8 cellular contexts compared by ENCODE assay signal in genomic region chr9:5886114-5886939, GRCh38. TPM values are rescaled to one million over a fixed set of nuclear protein-coding genes. Genes with fewer than 3 reads are reported as not detected.
A peak's percentile ranks its signal among the peaks of the same experiment; 100 is the strongest.
DNase-seq lines count a peak whose midpoint lies in the region; ATAC-seq and TF ChIP-seq lines count a peak whose summit lies in the region.

No MANE protein-coding gene starts in this region.

- peak; percentile 23 for DNase-seq in AG04450 (ENCODE audit: low read depth, low spot score)
- peak; percentile 37 for DNase-seq in NCI-H2081 treated with DMSO at 0.1 percent for 48 hours (lab: John Stamatoyannopoulos, UW)
- DNase-seq in T47D (ENCODE audit: low read depth in 1 of 2, low spot score in 1 of 2), result peak; percentile 40 to 79
- peak; percentile 66 for DNase-seq in kidney glomerular epithelial cell (lab: John Stamatoyannopoulos, UW)
- peak; percentile 85 to 89 for DNase-seq in stimulated activated CD4-positive, alpha-beta T cell treated with anti-CD3 and anti-CD28 coated beads, Interleukin-2, amount 100 ng/mL, for 48 hours

- H3K9me3 ChIP-seq in AG04450 (ENCODE audit: control insufficient read depth, insufficient read depth, low read length), result no peaks in the 10 kb centered on the region

- H3K4me3 ChIP-seq in AG04450 (ENCODE audit: low read depth, low read length) (no peak overlapping the region), WI38 (ENCODE audit: low read depth, low read length) (no peak overlapping the region)

- CTCF ChIA-PET in AG04450 (lab: Charles Lee), result interaction anchor here (0.5 to 4.7 kb wide), 55 partner anchors 9 to 465 kb away, joined by 3 to 108 read pairs (median 4); partner anchors contain the start of genes ERMP1 and RANBP6

- no peak overlapping the region for H3K27ac ChIP-seq in AG04450 (ENCODE audit: low read depth, low read length)

- TF ChIP-seq CTCF in AG04450 (IDR thresholded peaks at IDR 0.05; ENCODE audit: low read depth, low read length) (peak; percentile 97), WI38 (IDR thresholded peaks at IDR 0.05; ENCODE audit: low read depth, low read length) (peak; percentile 93)

- POLR2A ChIA-PET in AG04450 (lab: Yijun Ruan, JAX), result no interaction called here

- ATAC-seq in GM18511 (IDR thresholded peaks at IDR 0.05; ENCODE audit: unreplicated experiment), result peak; percentile 99
- ATAC-seq in HG02943 (IDR thresholded peaks at IDR 0.05; ENCODE audit: low read depth, unreplicated experiment), result peak; percentile 83

- H3K27me3 ChIP-seq in AG04450 (ENCODE audit: control insufficient read depth, insufficient read depth, low read length), result peaks cover 9% of the 10 kb centered on the region

- in situ Hi-C loops in T47D (cut with HindIII; ENCODE audit: low pct_unique_long_range_greater_than_20kb, low sequenced_read_pairs), result no loop called here

RNA-seq across cellular contexts. Expression of gene MLANA, which starts 4.4 kb away (rescaled TPM):
- not detected in 2 replicates for polyA plus RNA-seq in AG04450 (2011; rRNA removed)
- not detected in 2 replicates for polyA minus RNA-seq in AG04450 (2011; rRNA and poly(A)+ RNA removed)

RNA-seq across cellular contexts. Expression of gene ERMP1, which starts 53.4 kb away (rescaled TPM):
- 5.5 and 6.1 TPM in 2 replicates for polyA plus RNA-seq in AG04450 (2011; rRNA removed)
- 4.5 and 7.6 TPM in 2 replicates for polyA minus RNA-seq in AG04450 (2011; rRNA and poly(A)+ RNA removed)

Comparison
In these comparisons a context has a peak if more than half of its experiments do, and no peak if none do; other contexts are left out.
1. DNase-seq: peak in every context shown above with its lines; median percentile 87 in stimulated activated CD4-positive, alpha-beta T cell treated with anti-CD3 and anti-CD28 coated beads, Interleukin-2, amount 100 ng/mL, for 48 hours; 66 in kidney glomerular epithelial cell; 60 in T47D; 37 in NCI-H2081 treated with DMSO at 0.1 percent for 48 hours; 23 in AG04450.